ENCODE assay signal across 8 cellular contexts in the genomic region with DNA sequence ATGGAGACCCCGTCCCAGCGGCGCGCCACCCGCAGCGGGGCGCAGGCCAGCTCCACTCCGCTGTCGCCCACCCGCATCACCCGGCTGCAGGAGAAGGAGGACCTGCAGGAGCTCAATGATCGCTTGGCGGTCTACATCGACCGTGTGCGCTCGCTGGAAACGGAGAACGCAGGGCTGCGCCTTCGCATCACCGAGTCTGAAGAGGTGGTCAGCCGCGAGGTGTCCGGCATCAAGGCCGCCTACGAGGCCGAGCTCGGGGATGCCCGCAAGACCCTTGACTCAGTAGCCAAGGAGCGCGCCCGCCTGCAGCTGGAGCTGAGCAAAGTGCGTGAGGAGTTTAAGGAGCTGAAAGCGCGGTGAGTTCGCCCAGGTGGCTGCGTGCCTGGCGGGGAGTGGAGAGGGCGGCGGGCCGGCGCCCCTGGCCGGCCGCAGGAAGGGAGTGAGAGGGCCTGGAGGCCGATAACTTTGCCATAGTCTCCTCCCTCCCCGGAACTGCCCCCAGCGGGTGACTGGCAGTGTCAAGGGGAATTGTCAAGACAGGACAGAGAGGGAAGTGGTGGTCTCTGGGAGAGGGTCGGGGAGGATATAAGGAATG. TPM values are rescaled to one million over a fixed set of nuclear protein-coding genes. Genes with fewer than 3 reads are reported as not detected.
A peak's percentile ranks its signal among the peaks of the same experiment; 100 is the strongest.
DNase-seq lines count a peak whose midpoint lies in the region; ATAC-seq lines count a peak whose summit lies in the region.

No MANE protein-coding gene starts in this region.

- H3K4me1 ChIP-seq in endocrine pancreas (ENCODE audit: control insufficient read depth, insufficient read depth, low read length) = no peaks in the 10 kb centered on the region
- peaks cover 24 to 36% of the 10 kb centered on the region in 2 donors for H3K4me1 ChIP-seq in mucosa of rectum (ENCODE audit: control insufficient read depth in 2 of 2, insufficient read depth in 2 of 2, low read length in 2 of 2)

- ATAC-seq in HG02623 (IDR thresholded peaks at IDR 0.05; ENCODE audit: unreplicated experiment) = peak; percentile 11
- peak; percentile 11 to 30 (median 26) for ATAC-seq in T-cell (replicated peaks in 1 of 4)
- ATAC-seq in HG03457 (IDR thresholded peaks at IDR 0.05; ENCODE audit: unreplicated experiment) = no peak

- H3K27ac ChIP-seq in mucosa of rectum (ENCODE audit: low read depth in 2 of 2, low read length in 2 of 2) = peak overlapping the region; percentile 99

- no peaks in the 10 kb centered on the region for H3K9me3 Mint-ChIP-seq in T-cell

- H3K27me3 ChIP-seq in endocrine pancreas (ENCODE audit: control insufficient read depth, insufficient read depth, low read length) (no peaks in the 10 kb centered on the region), mucosa of rectum (ENCODE audit: control insufficient read depth in 2 of 2, insufficient read depth in 2 of 2, low read length in 2 of 2) (no peaks in the 10 kb centered on the region)

- H3K9ac ChIP-seq in endocrine pancreas (ENCODE audit: control insufficient read depth, insufficient read depth, low read length) (peak overlapping the region; percentile 99), mucosa of rectum (ENCODE audit: low read depth in 1 of 2, low read length in 2 of 2) (peak overlapping the region; percentile 99 to 100)

- peaks cover 17 to 18% of the 10 kb centered on the region in 2 donors for H3K27me3 Mint-ChIP-seq in T-cell

- H3K27ac Mint-ChIP-seq in T-cell = peak overlapping the region; percentile 74 to 79

- DNase-seq in ELF-1 (ENCODE audit: low read depth, low spot score) (peak; percentile 67), T-cell (no peak), NCI-H2107 treated with DMSO at 0.1 percent for 48 hours (lab: John Stamatoyannopoulos, UW; ENCODE audit: unreplicated experiment) (no peak), germinal center (ENCODE audit: low spot score) (no peak)

- H3K36me3 Mint-ChIP-seq in T-cell = peaks cover 13% of the 10 kb centered on the region

- peaks cover 23 to 45% (median 35%) of the 10 kb centered on the region in 3 donors for H3K4me1 Mint-ChIP-seq in T-cell

- H3K36me3 ChIP-seq in endocrine pancreas (ENCODE audit: control insufficient read depth, insufficient read depth, low read length) = peaks cover 3% of the 10 kb centered on the region
- peaks cover 3 to 4% of the 10 kb centered on the region in 2 donors for H3K36me3 ChIP-seq in mucosa of rectum (ENCODE audit: control insufficient read depth in 2 of 2, insufficient read depth in 2 of 2, low read length in 2 of 2)

- H3K4me3 ChIP-seq in endocrine pancreas (ENCODE audit: control insufficient read depth, insufficient read depth, low read length) (peak overlapping the region; percentile 74), mucosa of rectum (ENCODE audit: low read length in 2 of 2) (peak overlapping the region; percentile 97 to 98)

- H3K4me3 Mint-ChIP-seq in T-cell = peak overlapping the region; percentile 85 to 93 (median 92)

- POLR2A ChIA-PET in T-cell (lab: Charles Lee) = interaction anchor here (0.5 to 2.5 kb wide), 8 partner anchors 8 to 27 kb away, joined by 3 to 26 read pairs (median 4); no protein-coding TSS in a partner anchor

- CTCF ChIA-PET in T-cell (lab: Charles Lee) = interaction anchor here (0.5 to 2.7 kb wide), 5 partner anchors 8 to 612 kb away, joined by 3 to 15 read pairs (median 3); no protein-coding TSS in a partner anchor

- H3K9me3 ChIP-seq in endocrine pancreas (ENCODE audit: control insufficient read depth, low read length) (no peaks in the 10 kb centered on the region), mucosa of rectum (ENCODE audit: control insufficient read depth in 2 of 2, low read length in 2 of 2) (no peaks in the 10 kb centered on the region)

RNA-seq across cellular contexts. Expression of gene LMNA, which starts 0.5 kb away (rescaled TPM):
- 100 to 1,000 TPM in 2 of 5 donors, 10 to 100 TPM in 3; 40.3 to 970 (median 57.3) TPM for total RNA-seq in T-cell

RNA-seq across cellular contexts. Expression of gene MEX3A, which starts 32.8 kb away (rescaled TPM):
- under 1 TPM; 0.03 to 0.58 (median 0.20) TPM for total RNA-seq in T-cell

RNA-seq across cellular contexts. Expression of gene SEMA4A, which starts 38.4 kb away (rescaled TPM):
- total RNA-seq in T-cell = 10 to 100 TPM in 1 of 5 donors, 1 to 10 TPM in 4; 1.5 to 12.0 (median 2.2) TPM

RNA-seq across cellular contexts. Expression of gene RAB25, which starts 54.1 kb away (rescaled TPM):
- 1 to 10 TPM in 3 of 5 donors, under 1 TPM in 2; 0.26 to 2.3 (median 1.9) TPM for total RNA-seq in T-cell
